ENCODE assay signal across 8 cellular contexts in the genomic region with DNA sequence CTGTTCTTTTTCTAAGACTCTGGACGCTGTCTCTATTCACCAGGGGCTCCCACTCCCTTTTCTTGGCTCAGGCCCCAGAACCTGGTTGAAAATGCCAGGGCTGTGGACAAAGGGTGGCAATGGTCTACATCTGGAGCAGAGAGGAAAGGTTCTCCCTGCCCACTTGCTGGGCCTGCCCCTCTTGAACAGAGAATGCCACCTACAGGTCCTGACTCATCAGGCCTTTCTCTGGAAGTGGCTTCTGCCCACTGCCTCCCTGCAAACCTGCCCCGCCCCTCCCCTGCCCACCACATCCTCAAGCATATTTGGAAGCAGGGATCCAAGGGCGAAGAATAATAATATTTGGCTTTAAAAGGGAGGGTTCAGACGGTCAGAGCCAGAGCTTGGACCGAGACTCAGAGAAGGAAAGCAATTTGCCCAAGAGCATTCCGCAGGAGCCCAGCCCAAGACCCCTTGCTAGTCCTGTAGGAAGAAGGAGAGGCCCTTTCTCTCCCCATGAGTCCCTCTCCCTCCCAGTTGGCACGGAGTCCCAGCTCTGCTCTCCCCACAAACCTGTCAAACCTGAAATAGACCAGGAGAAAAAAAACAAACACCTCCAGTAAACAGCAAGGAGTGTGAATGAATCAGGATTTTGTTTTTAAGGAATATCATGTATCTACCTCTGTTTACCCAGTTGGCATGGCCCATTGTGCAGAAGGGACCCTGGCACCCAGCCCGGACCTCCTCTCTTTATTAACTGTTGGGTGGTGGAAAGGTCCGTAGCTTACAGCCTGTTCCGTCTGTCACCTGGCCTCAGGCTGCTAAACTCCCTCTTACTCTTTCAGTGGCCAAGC. TPM values are rescaled to one million over a fixed set of nuclear protein-coding genes. Genes with fewer than 3 reads are reported as not detected.
A peak's percentile ranks its signal among the peaks of the same experiment; 100 is the strongest.
DNase-seq lines count a peak whose midpoint lies in the region; ATAC-seq and TF ChIP-seq lines count a peak whose summit lies in the region.

No MANE protein-coding gene starts in this region.

- intact Hi-C loops in Panc1 (cut with micrococcal nuclease; ENCODE audit: unreplicated experiment) = no loop called here

- H3K27ac ChIP-seq in Panc1 (ENCODE audit: low read length) = peak overlapping the region; percentile 57
- peak overlapping the region; percentile 98 for H3K27ac ChIP-seq in epithelial cell of prostate

- no peaks in the 10 kb centered on the region for H3K36me3 ChIP-seq in Panc1 (ENCODE audit: control insufficient read depth, insufficient read depth, low read length)

- peak; percentile 27 to 47 (median 30) for DNase-seq in stimulated activated CD4-positive, alpha-beta T cell treated with anti-CD3 and anti-CD28 coated beads, Interleukin-12 subunit alpha, Interleukin-12 subunit beta, amount 100 ng/mL, for 48 hours (ENCODE audit: low read depth in 2 of 3, low spot score in 1 of 3)
- no peak for DNase-seq in stimulated activated CD4-positive, alpha-beta T cell treated with anti-CD3 and anti-CD28 coated beads, Interleukin-2, amount 100 ng/mL, for 48 hours
- no peak for DNase-seq in Panc1 (ENCODE audit: low read depth, low spot score)
- DNase-seq in epithelial cell of prostate (ENCODE audit: low read depth, low spot score) = no peak
- DNase-seq in stimulated activated CD4-positive, alpha-beta T cell treated with anti-CD3 and anti-CD28 coated beads, Interleukin-2, amount 100 ng/mL, for 24 hours = peak; percentile 40 to 52
- no peak for DNase-seq in AML-193 (lab: John Stamatoyannopoulos, UW)

- POLR2A ChIA-PET in Panc1 (lab: Charles Lee) = no interaction called here

- H3K4me3 ChIP-seq in Panc1 (ENCODE audit: low read depth in 2 of 2, low read length in 2 of 2) = peak overlapping the region in 1 of 2 experiments; percentile 23; a peak in 1 of 4 replicates

- peaks cover 38% of the 10 kb centered on the region for H3K4me1 ChIP-seq in Panc1 (ENCODE audit: control insufficient read depth, insufficient read depth, low read length)

- BruUV-seq in Panc1 (replicated peaks; lab: Mats Ljungman, UMichigan) = no TSS peak

- in situ Hi-C loops in Panc1 (cut with HindIII; ENCODE audit: low pct_unique_long_range_greater_than_20kb, low sequenced_read_pairs) = no loop called here

- H3K9me3 ChIP-seq in Panc1 (ENCODE audit: control insufficient read depth, insufficient read depth, low read depth, low read length) = no peaks in the 10 kb centered on the region

- H3K27me3 ChIP-seq in Panc1 (ENCODE audit: control insufficient read depth, insufficient read depth, low read length) = no peaks in the 10 kb centered on the region

- CTCF ChIA-PET in Panc1 (lab: Charles Lee) = interaction anchor here (0.8 kb wide), 1 partner anchor 48 kb away, joined by 3 read pairs; no protein-coding TSS in a partner anchor

- ATAC-seq in Panc1 = 0 out of 2 replicates have a peak, but pooled peaks have one; percentile 11
- ATAC-seq in HG03196 (IDR thresholded peaks at IDR 0.05; ENCODE audit: unreplicated experiment) = no peak
- no peak for ATAC-seq in activated CD4-positive, CD25-positive, alpha-beta regulatory T cell treated with anti-CD3 and anti-CD28 coated beads, Interleukin-2, amount 50 U/mL, for 24 hours

- TF ChIP-seq CTCF in Panc1 (IDR thresholded peaks at IDR 0.05) = no peak

RNA-seq across cellular contexts. Expression of a gene that starts 37.8 kb away (rescaled TPM):
- 67.5 TPM for total RNA-seq in Panc1 (2021; ENCODE audit: unreplicated experiment)
- polyA plus RNA-seq in Panc1 (2012; ENCODE audit: insufficient read length) = 62.5 TPM

Comparison
In these comparisons a context has a peak if more than half of its experiments do, and no peak if none do; other contexts are left out.
1. DNase-seq: peak in stimulated activated CD4-positive, alpha-beta T cell treated with anti-CD3 and anti-CD28 coated beads, Interleukin-12 subunit alpha, Interleukin-12 subunit beta, amount 100 ng/mL, for 48 hours (3 of 3) and stimulated activated CD4-positive, alpha-beta T cell treated with anti-CD3 and anti-CD28 coated beads, Interleukin-2, amount 100 ng/mL, for 24 hours (2 of 2); none in stimulated activated CD4-positive, alpha-beta T cell treated with anti-CD3 and anti-CD28 coated beads, Interleukin-2, amount 100 ng/mL, for 48 hours (0 of 2), Panc1 (single experiment), epithelial cell of prostate (single experiment) and AML-193 (0 of 2).